9 cellular contexts compared by ENCODE assay signal in the genomic region with DNA sequence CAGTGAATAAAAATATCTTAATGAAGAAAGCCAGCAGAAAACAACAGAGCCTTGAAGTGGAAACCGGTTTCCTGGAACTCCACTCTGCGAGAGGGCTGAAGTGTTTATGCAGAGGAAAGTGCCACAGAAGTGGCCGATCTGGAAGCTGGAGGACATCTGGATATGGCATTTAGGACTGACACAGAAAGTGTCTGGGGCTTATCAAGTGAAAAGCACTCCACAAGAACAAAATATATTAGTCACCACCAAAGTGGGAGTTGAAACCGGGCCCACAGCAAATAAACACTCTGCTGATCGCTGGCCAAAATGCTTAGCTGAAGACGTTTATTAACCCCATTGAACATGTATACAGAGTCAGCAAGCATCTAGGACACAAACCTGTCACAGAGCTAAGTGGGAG. TPM values are rescaled to one million over a fixed set of nuclear protein-coding genes. Genes with fewer than 3 reads are reported as not detected.
DNase-seq lines count a peak whose midpoint lies in the region; ATAC-seq and TF ChIP-seq lines count a peak whose summit lies in the region.
"Had no signal": no experiment of that assay in that cellular context is flagged by ENCODE, and none has a peak within 500 bp of the region (broad histone marks: within the 10 kb centered on the region; RNA-seq: fewer than 3 reads in every experiment).

No MANE protein-coding gene starts in this region.

- peaks cover 16% of the 10 kb centered on the region for H3K79me2 ChIP-seq in GM23338 (replicated peaks; ENCODE audit: insufficient read depth)

- H3K27ac ChIP-seq in thoracic aorta = peak overlapping the region; percentile 39 to 67
- H3K27ac ChIP-seq in GM23338 (ENCODE audit: low read depth) = no peak overlapping the region
- H3K27ac ChIP-seq: SK-N-MC had no signal

- no peak for DNase-seq in activated CD4-positive, alpha-beta T cell treated with anti-CD3 and anti-CD28 coated beads, Interleukin-2, amount 10 ng/mL, durations not matched to agents 24 days and 14 days
- no peak for DNase-seq in activated CD4-positive, alpha-beta T cell treated with anti-CD3 and anti-CD28 coated beads for 4 hours
- no peak for DNase-seq in activated B cell treated with CpG ODN at 0.5 μM for 24 hours
- peak; percentile 35 for DNase-seq in hepatic stellate cell (ENCODE audit: low spot score)
- peak; percentile 32 for DNase-seq in thoracic aorta (ENCODE audit: low spot score)
- no peak for DNase-seq in GM23338 (ENCODE audit: low spot score)
- DNase-seq in HEK293T (ENCODE audit: extremely low spot score) = no peak
- no peak for DNase-seq in stimulated activated CD4-positive, alpha-beta T cell treated with anti-CD3 and anti-CD28 coated beads, Interleukin-12 subunit alpha, Interleukin-12 subunit beta, amount 100 ng/mL, for 4 hours

- H3K27ac Mint-ChIP-seq in activated CD4-positive, alpha-beta T cell treated with anti-CD3 and anti-CD28 coated beads, Interleukin-2, amount 10 ng/mL, durations not matched to agents 24 days and 14 days = peak overlapping the region; percentile 55
- H3K27ac Mint-ChIP-seq in activated B cell treated with CpG ODN at 0.5 μM for 24 hours (peak overlapping the region; percentile 51), GM23338 (no peak overlapping the region)

- peaks cover 70% of the 10 kb centered on the region for H3K4me1 Mint-ChIP-seq in activated CD4-positive, alpha-beta T cell treated with anti-CD3 and anti-CD28 coated beads, Interleukin-2, amount 10 ng/mL, durations not matched to agents 24 days and 14 days
- H3K4me1 Mint-ChIP-seq in activated B cell treated with CpG ODN at 0.5 μM for 24 hours (peaks cover 93% of the 10 kb centered on the region), GM23338 (peaks cover 14% of the 10 kb centered on the region)

- peaks cover 29% of the 10 kb centered on the region for H3K36me3 Mint-ChIP-seq in activated CD4-positive, alpha-beta T cell treated with anti-CD3 and anti-CD28 coated beads, Interleukin-2, amount 10 ng/mL, durations not matched to agents 24 days and 14 days (ENCODE audit: low read depth)
- H3K36me3 Mint-ChIP-seq in activated B cell treated with CpG ODN at 0.5 μM for 24 hours (ENCODE audit: low read depth) = peaks cover 17% of the 10 kb centered on the region
- H3K36me3 Mint-ChIP-seq in GM23338 (ENCODE audit: low read depth) = no peaks in the 10 kb centered on the region

- H3K9me3 Mint-ChIP-seq in activated CD4-positive, alpha-beta T cell treated with anti-CD3 and anti-CD28 coated beads, Interleukin-2, amount 10 ng/mL, durations not matched to agents 24 days and 14 days = no peaks in the 10 kb centered on the region
- H3K9me3 Mint-ChIP-seq in activated B cell treated with CpG ODN at 0.5 μM for 24 hours (no peaks in the 10 kb centered on the region), GM23338 (no peaks in the 10 kb centered on the region)

- H3K27me3 Mint-ChIP-seq in activated CD4-positive, alpha-beta T cell treated with anti-CD3 and anti-CD28 coated beads, Interleukin-2, amount 10 ng/mL, durations not matched to agents 24 days and 14 days = no peaks in the 10 kb centered on the region
- H3K27me3 Mint-ChIP-seq in activated B cell treated with CpG ODN at 0.5 μM for 24 hours = no peaks in the 10 kb centered on the region
- peaks cover 2% of the 10 kb centered on the region for H3K27me3 Mint-ChIP-seq in GM23338 (ENCODE audit: insufficient read depth, low read depth, poor library complexity)

- no peaks in the 10 kb centered on the region for H3K27me3 ChIP-seq in thoracic aorta (replicated peaks; ENCODE audit: insufficient read depth)
- no peaks in the 10 kb centered on the region for H3K27me3 ChIP-seq in GM23338 (ENCODE audit: insufficient read depth)

- CTCF ChIA-PET in activated B cell treated with CpG ODN at 0.5 μM for 24 hours (lab: Charles Lee) = no interaction called here
- CTCF ChIA-PET in HEK293T (lab: Yijun Ruan, JAX) = no interaction called here

- H2AFZ ChIP-seq in GM23338 = no peak overlapping the region

- no peaks in the 10 kb centered on the region for H3K9me3 ChIP-seq in thoracic aorta

- no peaks in the 10 kb centered on the region for H3F3A ChIP-seq in GM23338 (replicated peaks; ENCODE audit: low read depth)

- peak overlapping the region; percentile 35 for H3K4me3 ChIP-seq in thoracic aorta
- H3K4me3 ChIP-seq in GM23338 = no peak overlapping the region
- H3K4me3 ChIP-seq: SK-N-MC had no signal

- ATAC-seq in activated B cell treated with CpG ODN at 0.5 μM for 24 hours (ENCODE audit: low read depth) (no peak), thoracic aorta (ENCODE audit: insufficient number of reproducible peaks, low FRiP score, low read depth) (no peak), GM23338 (no peak)

- H4K20me1 ChIP-seq in GM23338 (replicated peaks; ENCODE audit: insufficient read depth) = no peaks in the 10 kb centered on the region; the same call in 1 of the 2 replicates

- POLR2A ChIA-PET in activated B cell treated with CpG ODN at 0.5 μM for 24 hours (lab: Charles Lee) (no interaction called here), HEK293T (lab: Yijun Ruan, JAX) (no interaction called here)

- H3K9me2 ChIP-seq in GM23338 (ENCODE audit: insufficient read depth) = no peaks in the 10 kb centered on the region

- no peak for TF ChIP-seq CTCF in activated B cell treated with CpG ODN at 0.5 μM for 24 hours (IDR thresholded peaks at IDR 0.05)
- no peak for TF ChIP-seq CTCF in thoracic aorta (IDR thresholded peaks at IDR 0.05)
- no peak for TF ChIP-seq CTCF in GM23338 (conservative IDR thresholded peaks at IDR 0.05; ENCODE audit: low read depth in 2 of 2)

- intact Hi-C loops in activated CD4-positive, alpha-beta T cell treated with anti-CD3 and anti-CD28 coated beads, Interleukin-2, amount 10 ng/mL, durations not matched to agents 24 days and 14 days (cut with micrococcal nuclease) = loop anchor here (1.0 kb wide), 1 partner anchor 8 kb away; the partner anchor contains the start of gene NOD1
- intact Hi-C loops in activated B cell treated with CpG ODN at 0.5 μM for 24 hours (cut with micrococcal nuclease) = no loop called here

- no peak overlapping the region for H3K4me2 ChIP-seq in GM23338

- peaks cover 55 to 88% of the 10 kb centered on the region in 2 donors for H3K4me1 ChIP-seq in thoracic aorta (ENCODE audit: control insufficient read depth in 1 of 2, low read depth in 2 of 2)
- peaks cover 14% of the 10 kb centered on the region for H3K4me1 ChIP-seq in GM23338 (ENCODE audit: insufficient read depth)

- peak overlapping the region; percentile 13 for H3K4me3 Mint-ChIP-seq in activated CD4-positive, alpha-beta T cell treated with anti-CD3 and anti-CD28 coated beads, Interleukin-2, amount 10 ng/mL, durations not matched to agents 24 days and 14 days
- H3K4me3 Mint-ChIP-seq in activated B cell treated with CpG ODN at 0.5 μM for 24 hours = no peak overlapping the region
- no peak overlapping the region for H3K4me3 Mint-ChIP-seq in GM23338

- no peaks in the 10 kb centered on the region for H3K36me3 ChIP-seq in thoracic aorta
- no peaks in the 10 kb centered on the region for H3K36me3 ChIP-seq in GM23338 (ENCODE audit: insufficient read depth)

TF ChIP-seq in GM23338, 12 proteins besides CTCF, POLR2A, EP300 and RAD21:
- no peak for TF ChIP-seq CREB1 (CRISPR knock-in tag; IDR thresholded peaks at IDR 0.05; ENCODE audit: low read depth)

TF ChIP-seq in HEK293T, 16 proteins besides CTCF, POLR2A, EP300 and RAD21:
- TF ChIP-seq SUZ12 (IDR thresholded peaks at IDR 0.05) (no peak), ARNT (IDR thresholded peaks at IDR 0.05) (no peak), SP1 (IDR thresholded peaks at IDR 0.05) (no peak), L3MBTL2 (conservative IDR thresholded peaks at IDR 0.05) (no peak), CTBP1 (IDR thresholded peaks at IDR 0.05; ENCODE audit: borderline replicate concordance) (no peak), FOXM1 (IDR thresholded peaks at IDR 0.05; ENCODE audit: borderline replicate concordance) (no peak)

RNA-seq across cellular contexts. Expression of gene NOD1, which starts 7.8 kb away (rescaled TPM):
- total RNA-seq in activated CD4-positive, alpha-beta T cell treated with anti-CD3 and anti-CD28 coated beads, Interleukin-2, amount 10 ng/mL, durations not matched to agents 24 days and 14 days = 11.6 and 12.9 TPM in 2 replicates
- total RNA-seq in activated B cell treated with CpG ODN at 0.5 μM for 24 hours (11.7 and 14.0 TPM in 2 replicates), thoracic aorta (10 to 100 TPM; 16.2 to 47.0 TPM)
- total RNA-seq in GM23338 (2014; rRNA removed; shearing (Covaris generic)) = 3.8 and 7.3 TPM in 2 replicates
- 2.1 and 3.3 TPM in 2 replicates for polyA plus RNA-seq in GM23338 (2016; fragmentation: Nextera tagmentation; extraction: Ambion mirVana)

RNA-seq across cellular contexts. Expression of gene GGCT, which starts 33.8 kb away (rescaled TPM):
- 76.1 and 80.3 TPM in 2 replicates for total RNA-seq in activated CD4-positive, alpha-beta T cell treated with anti-CD3 and anti-CD28 coated beads, Interleukin-2, amount 10 ng/mL, durations not matched to agents 24 days and 14 days
- total RNA-seq in activated B cell treated with CpG ODN at 0.5 μM for 24 hours (22.7 and 24.4 TPM in 2 replicates), thoracic aorta (10 to 100 TPM; 11.8 to 24.6 TPM)
- 104 and 113 TPM in 2 replicates for total RNA-seq in GM23338 (2014; rRNA removed; shearing (Covaris generic))
- 197 and 229 TPM in 2 replicates for polyA plus RNA-seq in GM23338 (2016; fragmentation: Nextera tagmentation; extraction: Ambion mirVana)

Comparison
In these comparisons a context has a peak if more than half of its experiments do, and no peak if none do; other contexts are left out.
1. DNase-seq: peak in hepatic stellate cell (single experiment) and thoracic aorta (single experiment); none in activated CD4-positive, alpha-beta T cell treated with anti-CD3 and anti-CD28 coated beads, Interleukin-2, amount 10 ng/mL, durations not matched to agents 24 days and 14 days (single experiment), activated CD4-positive, alpha-beta T cell treated with anti-CD3 and anti-CD28 coated beads for 4 hours (0 of 2), activated B cell treated with CpG ODN at 0.5 μM for 24 hours (single experiment), GM23338 (single experiment), HEK293T (single experiment) and stimulated activated CD4-positive, alpha-beta T cell treated with anti-CD3 and anti-CD28 coated beads, Interleukin-12 subunit alpha, Interleukin-12 subunit beta, amount 100 ng/mL, for 4 hours (single experiment).